Comparison of ENCODE assay signal across 6 cellular contexts in the genomic region with DNA sequence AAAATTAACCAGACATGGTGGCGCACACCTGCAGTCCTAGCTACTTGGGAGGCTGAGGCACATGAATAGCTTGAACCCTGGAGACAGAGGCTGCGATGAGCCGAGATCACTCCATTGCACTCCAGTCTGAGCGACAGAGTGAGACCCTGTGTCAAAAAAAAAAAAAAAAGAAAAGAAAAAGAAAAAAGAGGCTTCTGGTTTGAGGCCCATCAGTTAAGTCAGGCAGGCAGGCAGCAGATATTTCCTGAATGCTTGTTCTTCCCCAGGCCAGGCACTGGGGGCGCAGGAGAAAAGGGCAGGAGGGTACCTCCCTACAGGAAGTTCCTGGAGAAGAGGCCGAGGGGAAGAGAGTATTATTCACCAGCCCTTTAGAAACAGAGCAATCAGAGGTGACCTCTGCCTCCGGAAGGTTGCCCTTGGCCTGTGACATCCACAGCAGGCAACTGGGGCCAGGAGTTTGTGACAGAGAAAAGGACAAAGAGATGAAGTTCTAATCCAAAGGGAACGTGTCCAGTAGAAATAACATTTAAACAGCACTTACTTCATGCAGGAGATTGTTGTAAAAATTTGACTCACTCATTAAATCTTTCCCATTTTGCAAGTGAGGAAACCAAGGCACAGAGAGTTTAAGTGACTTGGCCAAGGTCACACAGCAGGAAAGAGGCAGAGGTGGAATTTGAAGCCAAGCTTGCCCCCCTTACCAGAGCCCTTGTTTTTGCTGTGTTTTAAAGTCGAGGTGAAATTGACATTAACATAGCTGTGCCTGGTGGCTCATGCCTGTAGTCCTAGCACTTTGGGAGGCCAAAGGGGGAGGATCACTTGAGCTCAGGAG. TPM values are rescaled to one million over a fixed set of nuclear protein-coding genes. Genes with fewer than 3 reads are reported as not detected.
DNase-seq lines count a peak whose midpoint lies in the region; TF ChIP-seq lines count a peak whose summit lies in the region.

No MANE protein-coding gene starts in this region.

- intact Hi-C loops in tibial artery (cut with DNase I; ENCODE audit: low total_unique reads): no loop called here

- H3K4me1 ChIP-seq in tibial artery: no peaks in the 10 kb centered on the region

- H3K4me3 ChIP-seq in epithelial cell of proximal tubule (ENCODE audit: low read depth, low read length) (no peak overlapping the region), tibial artery (no peak overlapping the region)

- H3K27ac ChIP-seq in tibial artery: no peak overlapping the region

- peak; percentile 64 for TF ChIP-seq CTCF in epithelial cell of proximal tubule (conservative IDR thresholded peaks at IDR 0.05; ENCODE audit: low read depth, low read length)
- TF ChIP-seq CTCF in tibial artery (IDR thresholded peaks at IDR 0.05): peak; percentile 23 to 25

- peaks cover 0 to 6% of the 10 kb centered on the region in 2 donors for H3K27me3 ChIP-seq in tibial artery

- H3K36me3 ChIP-seq in tibial artery: no peaks in the 10 kb centered on the region

- peak; percentile 62 for DNase-seq in ELR (ENCODE audit: low read depth)
- peak; percentile 59 for DNase-seq in NCI-H460 (ENCODE audit: extremely low read depth, low read depth)
- no peak for DNase-seq in epithelial cell of proximal tubule (ENCODE audit: low read depth)
- DNase-seq in tibial artery: no peak
- no peak for DNase-seq in activated CD8-positive, alpha-beta memory T cell treated with anti-CD3 and anti-CD28 coated beads, Interleukin-2, amount 50 U/mL, for 4 hours
- DNase-seq in T-helper 9 cell: no peak

- no peaks in the 10 kb centered on the region for H3K9me3 ChIP-seq in tibial artery

RNA-seq across cellular contexts. Expression of a gene that starts 4.3 kb away (rescaled TPM):
- total RNA-seq in NCI-H460 (2014; rRNA removed; shearing (Covaris generic)): not detected in 2 replicates
- not detected in 2 replicates for polyA plus RNA-seq in NCI-H460 (2014; cell fraction: nucleus; rRNA removed)
- not detected in 2 replicates for total RNA-seq in epithelial cell of proximal tubule

RNA-seq across cellular contexts. Expression of a gene that starts 7.9 kb away (rescaled TPM):
- 5.1 and 5.6 TPM in 2 replicates for total RNA-seq in NCI-H460 (2014; rRNA removed; shearing (Covaris generic))
- 6.7 and 7.2 TPM in 2 replicates for polyA plus RNA-seq in NCI-H460 (2014; cell fraction: nucleus; rRNA removed)
- total RNA-seq in epithelial cell of proximal tubule: 9.3 and 10.1 TPM in 2 replicates

RNA-seq across cellular contexts. Expression of a gene that starts 17.5 kb away (rescaled TPM):
- 2.0 and 2.1 TPM in 2 replicates for total RNA-seq in NCI-H460 (2014; rRNA removed; shearing (Covaris generic))
- 1.6 and 3.2 TPM in 2 replicates for polyA plus RNA-seq in NCI-H460 (2014; cell fraction: nucleus; rRNA removed)
- 4.2 and 4.5 TPM in 2 replicates for total RNA-seq in epithelial cell of proximal tubule

RNA-seq across cellular contexts. Expression of a gene that starts 38.3 kb away (rescaled TPM):
- total RNA-seq in NCI-H460 (2014; rRNA removed; shearing (Covaris generic)): not detected in 2 replicates
- polyA plus RNA-seq in NCI-H460 (2014; cell fraction: nucleus; rRNA removed): 0.40 and 0.73 TPM in 2 replicates
- 0.17 and 0.36 TPM in 2 replicates for total RNA-seq in epithelial cell of proximal tubule

RNA-seq across cellular contexts. Expression of a gene that starts 49.0 kb away (rescaled TPM):
- total RNA-seq in NCI-H460 (2014; rRNA removed; shearing (Covaris generic)): 2.6 and 4.0 TPM in 2 replicates
- 5.5 and 12.4 TPM in 2 replicates for polyA plus RNA-seq in NCI-H460 (2014; cell fraction: nucleus; rRNA removed)
- 0.80 and 6.0 TPM in 2 replicates for total RNA-seq in epithelial cell of proximal tubule

Comparison
In these comparisons a context has a peak if more than half of its experiments do, and no peak if none do; other contexts are left out.
1. DNase-seq: peak in ELR (single experiment) and NCI-H460 (single experiment); none in epithelial cell of proximal tubule (single experiment), tibial artery (0 of 2), activated CD8-positive, alpha-beta memory T cell treated with anti-CD3 and anti-CD28 coated beads, Interleukin-2, amount 50 U/mL, for 4 hours (single experiment) and T-helper 9 cell (single experiment).